9 cellular contexts compared by ENCODE assay signal in the genomic region with DNA sequence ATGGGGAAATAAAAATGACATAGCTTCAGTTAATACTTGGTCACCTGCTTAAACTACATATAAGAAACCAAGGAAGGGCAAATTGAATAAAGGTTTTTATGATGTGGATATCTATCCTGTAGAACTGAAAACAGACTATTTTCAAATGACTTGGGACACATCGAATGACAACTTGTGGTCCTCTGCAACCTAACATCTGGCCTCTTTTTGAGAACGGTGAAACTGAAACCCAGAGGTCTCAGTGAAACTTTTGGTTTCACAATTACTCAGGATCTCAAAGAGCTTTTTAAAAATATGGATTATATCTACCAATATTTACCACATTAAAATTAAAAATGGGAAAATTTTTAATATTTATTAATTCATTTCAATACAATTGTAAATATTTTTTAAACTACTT.
DNase-seq lines count a peak whose midpoint lies in the region; ATAC-seq, FAIRE-seq and TF ChIP-seq lines count a peak whose summit lies in the region.
"Had no signal": no experiment of that assay in that cellular context is flagged by ENCODE, and none has a peak within 500 bp of the region (broad histone marks: within the 10 kb centered on the region; RNA-seq: fewer than 3 reads in every experiment).

No MANE protein-coding gene starts in this region.

- ATAC-seq in GM18505 (IDR thresholded peaks at IDR 0.05; ENCODE audit: unreplicated experiment): peak; percentile 73
- peak; percentile 85 for ATAC-seq in GM21528 (IDR thresholded peaks at IDR 0.05; ENCODE audit: low FRiP score, unreplicated experiment)

- H3K9me3 Mint-ChIP-seq in MCF 10A (ENCODE audit: unreplicated experiment): no peaks in the 10 kb centered on the region

- no peak overlapping the region for H3K4me3 Mint-ChIP-seq in MCF 10A (ENCODE audit: unreplicated experiment)

- no TSS peak for BruUV-seq in MCF 10A (replicated peaks; lab: Mats Ljungman, UMichigan)

- POLR2A ChIA-PET in MCF 10A (lab: Yijun Ruan, JAX): interaction anchor here (0.7 to 1.4 kb wide), 3 partner anchors 9 to 163 kb away, joined by 3 to 4 read pairs (median 3); a partner anchor contains a TSS

- H3K27ac ChIP-seq in KMS-11 (peak overlapping the region; percentile 85; the same call in 1 of the 2 replicates), kidney (ENCODE audit: low read depth in 2 of 2, low read length in 2 of 2) (no peak overlapping the region)
- H3K27ac ChIP-seq: parathyroid adenoma had no signal

- H3K27me3 ChIP-seq in KMS-11 (ENCODE audit: insufficient read depth, low read depth): no peaks in the 10 kb centered on the region

- H3K27me3 Mint-ChIP-seq in MCF 10A (ENCODE audit: insufficient read depth, unreplicated experiment): no peaks in the 10 kb centered on the region

- H3K27ac Mint-ChIP-seq in MCF 10A (ENCODE audit: low read depth, unreplicated experiment): no peak overlapping the region

- TF ChIP-seq POLR2A in GM18505 (IDR thresholded peaks at IDR 0.05; ENCODE audit: borderline replicate concordance, extremely low read depth, insufficient read depth, insufficient read length): no peak

- CTCF ChIA-PET in MCF 10A (lab: Yijun Ruan, JAX): interaction anchor here (0.8 kb wide), 1 partner anchor 10 kb away, joined by 3 read pairs; no protein-coding TSS in a partner anchor

- no peaks in the 10 kb centered on the region for H3K9me3 ChIP-seq in kidney (ENCODE audit: control insufficient read depth in 1 of 2, low read length in 2 of 2)

- peak; percentile 3 for FAIRE-seq in kidney (lab: Jason Lieb, UNC)

- no peaks in the 10 kb centered on the region for H3K36me3 Mint-ChIP-seq in MCF 10A (ENCODE audit: insufficient read depth, unreplicated experiment)

- H3K4me1 Mint-ChIP-seq in MCF 10A (ENCODE audit: insufficient read depth, unreplicated experiment): peaks cover 7% of the 10 kb centered on the region

- peaks cover 48% of the 10 kb centered on the region for H3K79me2 ChIP-seq in KMS-11 (ENCODE audit: insufficient read depth, low read depth)

- in situ Hi-C loops in ACHN (cut with HindIII; ENCODE audit: low pct_ligation_motif_present, low pct_unique_long_range_greater_than_20kb, low sequenced_read_pairs): no loop called here

- H3K36me3 ChIP-seq in KMS-11 (ENCODE audit: insufficient read depth) (no peaks in the 10 kb centered on the region), kidney (ENCODE audit: control insufficient read depth in 1 of 2, insufficient read depth in 2 of 2, low read length in 2 of 2) (no peaks in the 10 kb centered on the region)

- no peak overlapping the region for H3K4me3 ChIP-seq in KMS-11 (IDR thresholded peaks at IDR 0.05; ENCODE audit: insufficient read depth, low read depth, low read length)
- peak overlapping the region in 1 of 2 donors; percentile 20 for H3K4me3 ChIP-seq in kidney (ENCODE audit: low read length in 2 of 2)

- H2AFZ ChIP-seq in KMS-11 (ENCODE audit: low read depth): no peak overlapping the region
- H2AFZ ChIP-seq: parathyroid adenoma had no signal

- DNase-seq in kidney (no peak), DMS153 (lab: John Stamatoyannopoulos, UW) (no peak), MCF 10A (ENCODE audit: unreplicated experiment) (no peak), ACHN (no peak)
- DNase-seq in stimulated activated naive CD4-positive, alpha-beta T cell (lab: John Stamatoyannopoulos, UW): no peak

- intact Hi-C loops in kidney (cut with DNase I) (no loop called here), MCF 10A (cut with micrococcal nuclease) (no loop called here)

- H3K4me1 ChIP-seq in KMS-11 (ENCODE audit: low read depth, poor library complexity, severe bottlenecking): peaks cover 95% of the 10 kb centered on the region
- no peaks in the 10 kb centered on the region for H3K4me1 ChIP-seq in kidney (ENCODE audit: control insufficient read depth in 1 of 2, insufficient read depth in 1 of 2, low read depth in 1 of 2, low read length in 2 of 2)
- H3K4me1 ChIP-seq: parathyroid adenoma had no signal

- H4K20me1 ChIP-seq in KMS-11 (ENCODE audit: insufficient read depth): no peaks in the 10 kb centered on the region

- peak overlapping the region; percentile 82 for H3K4me2 ChIP-seq in KMS-11

- no peak for TF ChIP-seq CTCF in KMS-11 (conservative IDR thresholded peaks at IDR 0.05; ENCODE audit: low read depth, low read length)
- TF ChIP-seq CTCF in kidney (IDR thresholded peaks at IDR 0.05; ENCODE audit: borderline replicate concordance, extremely low read depth, insufficient read depth): no peak
- TF ChIP-seq CTCF in MCF 10A (IDR thresholded peaks at IDR 0.05; ENCODE audit: unreplicated experiment): no peak

- 0 out of 2 replicates have a peak overlapping the region, but pooled peaks have one; percentile 54 for H3K9ac ChIP-seq in KMS-11
- no peak overlapping the region for H3K9ac ChIP-seq in kidney (ENCODE audit: low read length in 2 of 2)
- H3K9ac ChIP-seq: parathyroid adenoma had no signal
